8 cellular contexts compared by ENCODE assay signal in the genomic region with DNA sequence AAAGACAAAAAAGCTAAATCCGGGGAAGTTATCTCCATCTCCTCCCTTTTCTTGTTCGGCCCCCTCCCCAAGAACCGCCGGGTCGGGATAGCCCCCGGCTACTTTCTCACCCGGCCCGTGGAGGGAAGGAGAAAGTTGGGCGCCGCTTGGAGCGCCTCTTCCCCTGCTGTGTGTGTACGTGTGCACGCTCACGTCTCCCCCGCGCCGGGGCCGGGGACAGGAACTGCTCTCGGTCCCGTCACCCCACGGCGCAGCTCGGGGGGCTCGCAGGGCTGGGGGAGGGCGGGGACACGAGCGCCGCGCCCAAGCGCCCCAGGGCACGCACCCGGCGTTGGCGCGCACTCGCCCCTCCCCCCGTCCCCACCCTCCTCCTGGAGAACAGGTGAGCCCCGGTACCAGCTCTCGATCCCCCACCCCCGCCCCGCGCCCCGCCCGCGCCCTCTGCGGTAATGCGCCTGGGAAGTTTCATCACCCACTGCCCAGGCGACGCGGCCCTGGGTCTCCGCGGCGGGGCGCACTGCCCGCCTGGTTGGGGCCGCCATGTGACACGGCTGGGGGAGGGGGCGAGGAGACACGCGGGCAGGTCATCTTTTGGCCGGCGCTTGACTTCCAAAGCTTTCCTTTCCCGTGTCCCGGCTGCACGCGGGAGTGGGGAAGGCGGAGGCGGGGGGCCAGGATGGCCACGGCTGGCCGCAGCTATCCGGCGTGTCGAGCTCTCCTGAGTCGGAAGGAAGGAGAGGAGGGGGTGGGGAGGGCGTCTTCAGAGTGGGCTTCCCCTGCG. TPM values are rescaled to one million over a fixed set of nuclear protein-coding genes. Genes with fewer than 3 reads are reported as not detected.
DNase-seq lines count a peak whose midpoint lies in the region; ATAC-seq, FAIRE-seq and TF ChIP-seq lines count a peak whose summit lies in the region.

No MANE protein-coding gene starts in this region.

- in situ Hi-C loops in ACHN (cut with HindIII; ENCODE audit: low pct_ligation_motif_present, low pct_unique_long_range_greater_than_20kb, low sequenced_read_pairs) = no loop called here

- H3K27me3 Mint-ChIP-seq in osteocyte (ENCODE audit: unreplicated experiment) = no peaks in the 10 kb centered on the region

- intact Hi-C loops in PC-3 (cut with micrococcal nuclease) = loop anchor here (5.0 to 10.0 kb wide), 4 partner anchors 68 to 575 kb away; no protein-coding TSS in a partner anchor

- H3K79me2 ChIP-seq in PC-3 (ENCODE audit: low read length) = peaks cover 37% of the 10 kb centered on the region

- peak overlapping the region; percentile 98 for H3K4me3 Mint-ChIP-seq in osteocyte (ENCODE audit: unreplicated experiment)

- DNase-seq in GM12864 (ENCODE audit: low read depth) (no peak), HFF-Myc (ENCODE audit: extremely low read depth, low read depth) (no peak), PC-3 (peak; percentile 82), ecto neural progenitor cell (ENCODE audit: low spot score) (peak; percentile 77), osteocyte (ENCODE audit: extremely low spot score, unreplicated experiment) (no peak), ACHN (no peak), GM19239 (ENCODE audit: insufficient read length, low spot score) (no peak), GM19238 (ENCODE audit: insufficient read length, low spot score) (no peak)

- H3K4me1 ChIP-seq in PC-3 (ENCODE audit: insufficient read depth, low read length) = peaks cover 53% of the 10 kb centered on the region

- peak overlapping the region; percentile 77 for H3K9ac ChIP-seq in PC-3 (ENCODE audit: low read length)

- CTCF ChIA-PET in PC-3 (lab: Charles Lee) = interaction anchor here (0.6 to 1.0 kb wide), 5 partner anchors 37 to 619 kb away, joined by 3 to 6 read pairs (median 3); no protein-coding TSS in a partner anchor

- H3K9me3 ChIP-seq in PC-3 (ENCODE audit: low read length) = no peaks in the 10 kb centered on the region

- peaks cover 28% of the 10 kb centered on the region for H3K36me3 Mint-ChIP-seq in osteocyte (ENCODE audit: unreplicated experiment)

- no peaks in the 10 kb centered on the region for H3K9me2 ChIP-seq in PC-3 (replicated peaks; ENCODE audit: low read length)

- POLR2A ChIA-PET in PC-3 (lab: Charles Lee; ENCODE audit: unreplicated experiment) = interaction anchor here (0.6 to 1.3 kb wide), 8 partner anchors 13 to 635 kb away, joined by 3 to 10 read pairs (median 4); a partner anchor contains a TSS

- no peaks in the 10 kb centered on the region for H3K9me3 Mint-ChIP-seq in osteocyte (ENCODE audit: unreplicated experiment)

- ATAC-seq in PC-3 = peak; percentile 34

- FAIRE-seq in GM19239 (lab: Jason Lieb, UNC) = no peak

- H3K4me2 ChIP-seq in PC-3 (ENCODE audit: low read length) = peak overlapping the region; percentile 89

- H3K36me3 ChIP-seq in PC-3 (ENCODE audit: low read depth, low read length) = peaks cover 17% of the 10 kb centered on the region

- H3K4me1 Mint-ChIP-seq in osteocyte (ENCODE audit: unreplicated experiment) = peaks cover 56% of the 10 kb centered on the region

- peak overlapping the region; percentile 83 for H2AFZ ChIP-seq in PC-3 (ENCODE audit: low read length)

- H3F3A ChIP-seq in PC-3 (ENCODE audit: low read length, unreplicated experiment) = peaks cover 5% of the 10 kb centered on the region

- no TSS peak for BruUV-seq in PC-3 (replicated peaks; lab: Mats Ljungman, UMichigan)

- peaks cover 31% of the 10 kb centered on the region for H4K20me1 ChIP-seq in PC-3 (ENCODE audit: low read length)

- H3K27ac ChIP-seq in PC-3 (ENCODE audit: low read length) = peak overlapping the region; percentile 94

- no peak for TF ChIP-seq CTCF in GM12864 (IDR thresholded peaks at IDR 0.05; ENCODE audit: low read depth, low read length, missing control alignments)
- TF ChIP-seq CTCF in HFF-Myc (IDR thresholded peaks at IDR 0.05; ENCODE audit: low read depth, low read length, missing control alignments) = no peak
- peak; percentile 38; the same call in 1 of the 2 replicates for TF ChIP-seq CTCF in PC-3 (conservative IDR thresholded peaks at IDR 0.05; ENCODE audit: low read depth, low read length)
- peak; percentile 45 for TF ChIP-seq CTCF in osteocyte (IDR thresholded peaks at IDR 0.05)

- peak overlapping the region; percentile 66 for H3K4me3 ChIP-seq in GM12864 (ENCODE audit: low read depth, low read length)
- H3K4me3 ChIP-seq in HFF-Myc (replicated peaks; ENCODE audit: low read depth, low read length) = peak overlapping the region; percentile 85
- peak overlapping the region; percentile 75 for H3K4me3 ChIP-seq in PC-3 (ENCODE audit: low read length)

- H3K27me3 ChIP-seq in PC-3 (ENCODE audit: low read length) = no peaks in the 10 kb centered on the region

- peak overlapping the region; percentile 98 for H3K27ac Mint-ChIP-seq in osteocyte (ENCODE audit: unreplicated experiment)

RNA-seq across cellular contexts. Expression of a gene that starts 1.3 kb away (rescaled TPM):
- total RNA-seq in PC-3 (2014; rRNA removed) (99.9 and 182 TPM in 2 replicates), osteocyte (334 and 341 TPM in 2 replicates)

Comparison
In these comparisons a context has a peak if more than half of its experiments do, and no peak if none do; other contexts are left out.
1. DNase-seq: peak in PC-3 (single experiment) and ecto neural progenitor cell (single experiment); none in GM12864 (single experiment), HFF-Myc (single experiment), osteocyte (single experiment), ACHN (single experiment), GM19239 (single experiment) and GM19238 (single experiment).
2. CTCF ChIP-seq: peak in PC-3 (single experiment) and osteocyte (single experiment); none in GM12864 (single experiment) and HFF-Myc (single experiment).
3. Peak in every context shown above with its lines, with median percentiles within 50 percentile points of each other: H3K4me3 ChIP-seq.